ENCODE assay signal across 8 cellular contexts in the genomic region with DNA sequence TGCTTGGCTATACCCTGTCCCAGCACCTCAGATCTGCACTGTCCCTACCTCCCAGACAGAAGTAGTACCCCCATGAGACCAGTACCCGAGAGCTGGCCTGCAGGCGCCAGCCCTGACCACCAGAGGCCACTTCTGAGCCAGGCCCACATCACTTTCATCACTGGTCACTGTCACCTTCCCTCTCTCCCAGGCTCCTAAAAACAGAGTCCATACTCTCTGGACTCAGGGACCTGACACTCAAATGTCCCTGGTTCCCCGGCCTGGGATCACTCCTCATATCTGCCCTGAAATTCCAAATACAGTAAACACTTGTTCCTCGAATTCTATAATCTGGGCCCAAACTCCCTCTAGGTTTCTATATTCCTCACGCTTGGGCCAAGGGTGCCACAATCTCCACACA. TPM values are rescaled to one million over a fixed set of nuclear protein-coding genes. Genes with fewer than 3 reads are reported as not detected.
A peak's percentile ranks its signal among the peaks of the same experiment; 100 is the strongest.
DNase-seq lines count a peak whose midpoint lies in the region; ATAC-seq, FAIRE-seq and TF ChIP-seq lines count a peak whose summit lies in the region.

No MANE protein-coding gene starts in this region.

- 67% methylated on average over 5 of the region's 5 CpGs; no CpG with 5 or more reads in 1 of the 2 experiments for WGBS in H1 (ENCODE audit: extremely low coverage in 1 of 2, insufficient coverage in 1 of 2, insufficient read length in 1 of 2, insufficient replicate concordance in 2 of 2, low coverage in 1 of 2, low lambda C conversion rate in 2 of 2, missing lambda C conversion rate in 1 of 2), 2 experiments
- WGBS in psoas muscle, 3 donors, result 68 to 71% (median 69%) methylated on average over 5 of the region's 5 CpGs

- H3K4me2 ChIP-seq in H1 (ENCODE audit: insufficient read depth in 1 of 2, low read depth in 2 of 2, low read length in 2 of 2), result no peak overlapping the region

- H3K56ac ChIP-seq in H1 (replicated peaks; ENCODE audit: insufficient read length, low read depth, low read length), result no peak overlapping the region

- CTCF ChIA-PET in H1 (lab: Charles Lee; ENCODE audit: partially characterized antibody), result interaction anchor here (0.7 to 3.4 kb wide), 23 partner anchors 9 to 619 kb away, joined by 3 to 29 read pairs (median 4); a partner anchor contains a TSS

- H3K4ac ChIP-seq in H1 (replicated peaks; ENCODE audit: insufficient read length, low read depth, low read length), result no peak overlapping the region

- H4K8ac ChIP-seq in H1 (ENCODE audit: extremely low read depth, insufficient read depth, low read length), result no peak overlapping the region

- no peak overlapping the region for H3K4me3 ChIP-seq in H1 (ENCODE audit: extremely low read depth in 1 of 4, insufficient read depth in 2 of 4, low read depth in 3 of 4, low read length in 4 of 4)
- no peak overlapping the region for H3K4me3 ChIP-seq in psoas muscle

- POLR2A ChIA-PET in H1 (lab: Charles Lee; ENCODE audit: partially characterized antibody), result interaction anchor here (0.6 to 3.0 kb wide), 7 partner anchors 9 to 75 kb away, joined by 3 to 17 read pairs (median 4); no protein-coding TSS in a partner anchor

- no peak overlapping the region for H2AFZ ChIP-seq in H1 (ENCODE audit: low read length)

- no peak overlapping the region for H2BK5ac ChIP-seq in H1 (ENCODE audit: low read depth, low read length)

- H2BK20ac ChIP-seq in H1 (ENCODE audit: low read length), result no peak overlapping the region

- no peaks in the 10 kb centered on the region for H3K9me3 ChIP-seq in H1 (ENCODE audit: insufficient read depth in 2 of 2, low read depth in 1 of 2, low read length in 1 of 2)
- H3K9me3 ChIP-seq in psoas muscle, result no peaks in the 10 kb centered on the region

- no peak for TF ChIP-seq EP300 in H1 (IDR thresholded peaks at IDR 0.05; ENCODE audit: borderline replicate concordance in 1 of 2, low read depth in 2 of 2, low read length in 2 of 2)

- DNase-seq in NOMO-1 (lab: John Stamatoyannopoulos, UW; ENCODE audit: unreplicated experiment in 2 of 2) (peak; percentile 15 to 19), NOMO-1 treated with dmso at 0.1 percent for 144 hours (lab: John Stamatoyannopoulos, UW; ENCODE audit: unreplicated experiment) (no peak), NOMO-1 treated with DMSO at 0.1 percent for 48 hours (lab: John Stamatoyannopoulos, UW; ENCODE audit: unreplicated experiment) (peak; percentile 35), H1 (ENCODE audit: low read depth in 1 of 2, low spot score in 2 of 2) (peak in 1 of 2 experiments; percentile 66), psoas muscle (peak in 1 of 2 donors; percentile 56), epidermal melanocyte (ENCODE audit: insufficient read length, low spot score) (no peak), middle frontal gyrus (ENCODE audit: extremely low spot score, low spot score) (no peak), germinal center (ENCODE audit: low spot score) (no peak)

- FAIRE-seq in H1 (lab: Jason Lieb, UNC), result peak; percentile 69

- H3K4me1 ChIP-seq in H1 (replicated peaks in 1 of 4; ENCODE audit: control insufficient read depth in 3 of 4, insufficient read depth in 4 of 4, low read length in 3 of 4), result peaks cover 0 to 7% (median 1%) of the 10 kb centered on the region in 4 experiments; a peak in 3 of 7 replicates
- H3K4me1 ChIP-seq in psoas muscle, result peaks cover 2% of the 10 kb centered on the region

- H4K5ac ChIP-seq in H1 (ENCODE audit: insufficient read length, low read depth, low read length), result no peak overlapping the region

- no peak overlapping the region for H2AK5ac ChIP-seq in H1 (ENCODE audit: low read depth, low read length)

- H3K9ac ChIP-seq in H1 (replicated peaks in 1 of 4; ENCODE audit: extremely low read depth in 1 of 4, low read depth in 3 of 4, low read length in 3 of 4), result no peak overlapping the region

- no peaks in the 10 kb centered on the region for H3K23me2 ChIP-seq in H1 (ENCODE audit: low read depth, low read length)

- H2BK12ac ChIP-seq in H1 (ENCODE audit: low read depth, low read length), result no peak overlapping the region

- H2BK15ac ChIP-seq in H1 (ENCODE audit: low read length), result no peak overlapping the region

- H3K79me2 ChIP-seq in H1 (ENCODE audit: control insufficient read depth in 1 of 2, insufficient read depth in 2 of 2, low read length in 2 of 2), result no peaks in the 10 kb centered on the region

- no peak overlapping the region for H3K23ac ChIP-seq in H1 (ENCODE audit: insufficient read length)

- peak; percentile 86 to 96 (median 92) for TF ChIP-seq CTCF in H1 (IDR thresholded peaks at IDR 0.05; ENCODE audit: control extremely low read depth in 1 of 3, insufficient read depth in 1 of 3, low read depth in 1 of 3, low read length in 3 of 3)
- peak; percentile 61 for TF ChIP-seq CTCF in psoas muscle (IDR thresholded peaks at IDR 0.05)

- H3K79me1 ChIP-seq in H1 (ENCODE audit: low read depth, low read length), result no peaks in the 10 kb centered on the region

- H3K27me3 ChIP-seq in H1 (replicated peaks in 1 of 4; ENCODE audit: control insufficient read depth in 3 of 4, extremely low read depth in 1 of 4, insufficient read depth in 3 of 4, low read length in 3 of 4) (no peaks in the 10 kb centered on the region), psoas muscle (ENCODE audit: insufficient read depth in 3 of 3, low read length in 2 of 3) (no peaks in the 10 kb centered on the region)

- H3K14ac ChIP-seq in H1 (ENCODE audit: insufficient read length), result no peak overlapping the region

- TF ChIP-seq RAD21 in H1 (IDR thresholded peaks at IDR 0.05 in 1 of 2, conservative IDR thresholded peaks at IDR 0.05 in 1 of 2; ENCODE audit: low read depth in 2 of 2, low read length in 2 of 2), result peak; percentile 66 to 79

- H4K91ac ChIP-seq in H1 (replicated peaks; ENCODE audit: insufficient read length, low read length), result no peak overlapping the region

- H3K27ac ChIP-seq in H1 (ENCODE audit: low read depth, low read length), result no peak overlapping the region
- H3K27ac ChIP-seq in psoas muscle, result no peak overlapping the region

- no peak overlapping the region for H2BK120ac ChIP-seq in H1 (replicated peaks; ENCODE audit: low read depth, low read length)

- ATAC-seq in psoas muscle, result peak in 3 of 4 donors; percentile 31 to 47 (median 36)

- H3K36me3 ChIP-seq in H1 (ENCODE audit: control insufficient read depth in 2 of 4, insufficient read depth in 4 of 4, low read length in 3 of 4) (peaks cover 0 to 4% (median 2%) of the 10 kb centered on the region in 4 experiments; a peak in 4 of 8 replicates), psoas muscle (ENCODE audit: insufficient read depth in 1 of 2, low read depth in 1 of 2) (peaks cover 0 to 18% of the 10 kb centered on the region in 2 donors)

- no peak overlapping the region for H3K18ac ChIP-seq in H1 (ENCODE audit: extremely low read depth, low read length)

- no peak for TF ChIP-seq POLR2A in H1 (IDR thresholded peaks at IDR 0.05; ENCODE audit: control extremely low read depth in 1 of 2, low read depth in 2 of 2, low read length in 2 of 2)

- peaks cover 0 to 2% of the 10 kb centered on the region in 2 experiments for H4K20me1 ChIP-seq in H1 (replicated peaks in 1 of 2; ENCODE audit: control insufficient read depth in 1 of 2, insufficient read depth in 2 of 2, low read length in 2 of 2)

- intact Hi-C loops in psoas muscle (cut with DNase I), result loop anchor here in 1 of 2 donors (10.0 kb wide), 1 partner anchor 441 kb away; a partner anchor contains a TSS

TF ChIP-seq in H1, 55 proteins besides CTCF, POLR2A, EP300 and RAD21:
- TF ChIP-seq, protein P1, sequence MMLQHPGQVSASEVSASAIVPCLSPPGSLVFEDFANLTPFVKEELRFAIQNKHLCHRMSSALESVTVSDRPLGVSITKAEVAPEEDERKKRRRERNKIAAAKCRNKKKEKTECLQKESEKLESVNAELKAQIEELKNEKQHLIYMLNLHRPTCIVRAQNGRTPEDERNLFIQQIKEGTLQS (IDR thresholded peaks at IDR 0.05; ENCODE audit: insufficient read depth, low read depth, low read length), result 0 out of 2 replicates have a peak, but pooled peaks have one; percentile 3
- TF ChIP-seq, protein P2, sequence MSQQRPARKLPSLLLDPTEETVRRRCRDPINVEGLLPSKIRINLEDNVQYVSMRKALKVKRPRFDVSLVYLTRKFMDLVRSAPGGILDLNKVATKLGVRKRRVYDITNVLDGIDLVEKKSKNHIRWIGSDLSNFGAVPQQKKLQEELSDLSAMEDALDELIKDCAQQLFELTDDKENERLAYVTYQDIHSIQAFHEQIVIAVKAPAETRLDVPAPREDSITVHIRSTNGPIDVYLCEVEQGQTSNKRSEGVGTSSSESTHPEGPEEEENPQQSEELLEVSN (IDR thresholded peaks at IDR 0.05), result no peak
- TF ChIP-seq CREB1 (IDR thresholded peaks at IDR 0.05), result 0 out of 2 replicates have a peak, but pooled peaks have one; percentile 33
- TF ChIP-seq JUND (IDR thresholded peaks at IDR 0.05; ENCODE audit: low read length), result no peak

RNA-seq across cellular contexts. Expression of a gene that starts 18.7 kb away (rescaled TPM):
- total RNA-seq in H1 (2021; fragmentation: NEBNext Ultra II Directional; extraction: Animal tissue kit (Norgen Biotek cat#: 25700)), result 6.7 and 9.5 TPM in 2 replicates
- 27.9 and 38.9 TPM in 2 replicates for polyA plus RNA-seq in H1 (2011; rRNA removed)
- 16.2 TPM for polyA plus RNA-seq in H1 (2011; cell fraction: cytosol; rRNA removed)
- 13.8 TPM for polyA plus RNA-seq in H1 (2011; cell fraction: nucleus; rRNA removed)
- polyA plus RNA-seq in H1 (2012, experiment 1 of 2), result 7.9 to 14.5 TPM (median 11.6 TPM) in 4 replicates
- 10.1 TPM for polyA plus RNA-seq in H1 (2012, experiment 2 of 2)
- 9.7 TPM for polyA plus RNA-seq in H1 (2013, experiment 1 of 2)
- 10.5 TPM for polyA plus RNA-seq in H1 (2013, experiment 2 of 2)
- polyA minus RNA-seq in H1 (2011; rRNA and poly(A)+ RNA removed), result 10.7 and 11.6 TPM in 2 replicates
- polyA minus RNA-seq in H1 (2011; cell fraction: cytosol; rRNA and poly(A)+ RNA removed), result 8.9 TPM
- 5.7 TPM for polyA minus RNA-seq in H1 (2011; cell fraction: nucleus; rRNA and poly(A)+ RNA removed)
- total RNA-seq in psoas muscle, result 1 to 10 TPM; 3.9 to 7.7 (median 6.3) TPM
- 1 to 10 TPM; 2.4 to 6.2 (median 4.2) TPM for polyA plus RNA-seq in psoas muscle

RNA-seq across cellular contexts. Expression of a gene that starts 18.9 kb away (rescaled TPM):
- total RNA-seq in H1 (2021; fragmentation: NEBNext Ultra II Directional; extraction: Animal tissue kit (Norgen Biotek cat#: 25700)), result 0.63 and 0.82 TPM in 2 replicates
- polyA plus RNA-seq in H1 (2011; rRNA removed) (0.85 and 3.3 TPM in 2 replicates), psoas muscle (under 1 TPM; 0.08 to 0.74 (median 0.26) TPM)
- 1.7 TPM for polyA plus RNA-seq in H1 (2011; cell fraction: cytosol; rRNA removed)
- polyA plus RNA-seq in H1 (2011; cell fraction: nucleus; rRNA removed), result 10.3 TPM
- polyA plus RNA-seq in H1 (2012, experiment 1 of 2), result 1.6 to 1.7 TPM (median 1.7 TPM) in 4 replicates
- polyA plus RNA-seq in H1 (2012, experiment 2 of 2), result 0.87 TPM
- polyA plus RNA-seq in H1 (2013, experiment 1 of 2), result 0.65 TPM
- 0.81 TPM for polyA plus RNA-seq in H1 (2013, experiment 2 of 2)
- polyA minus RNA-seq in H1 (2011; rRNA and poly(A)+ RNA removed), result 0.41 and 1.2 TPM in 2 replicates
- polyA minus RNA-seq in H1 (2011; cell fraction: cytosol; rRNA and poly(A)+ RNA removed), result 2.7 TPM
- polyA minus RNA-seq in H1 (2011; cell fraction: nucleus; rRNA and poly(A)+ RNA removed), result 1.7 TPM
- total RNA-seq in psoas muscle, result under 1 TPM in 3 of 4 donors, not detected in 1; 0.59 to 0.82 (median 0.64) TPM

Comparison
In these comparisons a context has a peak if more than half of its experiments do, and no peak if none do; other contexts are left out.
1. DNase-seq: peak in NOMO-1 (2 of 2) and NOMO-1 treated with DMSO at 0.1 percent for 48 hours (single experiment); none in NOMO-1 treated with dmso at 0.1 percent for 144 hours (single experiment), epidermal melanocyte (single experiment), middle frontal gyrus (single experiment) and germinal center (single experiment).